In the genomic region with DNA sequence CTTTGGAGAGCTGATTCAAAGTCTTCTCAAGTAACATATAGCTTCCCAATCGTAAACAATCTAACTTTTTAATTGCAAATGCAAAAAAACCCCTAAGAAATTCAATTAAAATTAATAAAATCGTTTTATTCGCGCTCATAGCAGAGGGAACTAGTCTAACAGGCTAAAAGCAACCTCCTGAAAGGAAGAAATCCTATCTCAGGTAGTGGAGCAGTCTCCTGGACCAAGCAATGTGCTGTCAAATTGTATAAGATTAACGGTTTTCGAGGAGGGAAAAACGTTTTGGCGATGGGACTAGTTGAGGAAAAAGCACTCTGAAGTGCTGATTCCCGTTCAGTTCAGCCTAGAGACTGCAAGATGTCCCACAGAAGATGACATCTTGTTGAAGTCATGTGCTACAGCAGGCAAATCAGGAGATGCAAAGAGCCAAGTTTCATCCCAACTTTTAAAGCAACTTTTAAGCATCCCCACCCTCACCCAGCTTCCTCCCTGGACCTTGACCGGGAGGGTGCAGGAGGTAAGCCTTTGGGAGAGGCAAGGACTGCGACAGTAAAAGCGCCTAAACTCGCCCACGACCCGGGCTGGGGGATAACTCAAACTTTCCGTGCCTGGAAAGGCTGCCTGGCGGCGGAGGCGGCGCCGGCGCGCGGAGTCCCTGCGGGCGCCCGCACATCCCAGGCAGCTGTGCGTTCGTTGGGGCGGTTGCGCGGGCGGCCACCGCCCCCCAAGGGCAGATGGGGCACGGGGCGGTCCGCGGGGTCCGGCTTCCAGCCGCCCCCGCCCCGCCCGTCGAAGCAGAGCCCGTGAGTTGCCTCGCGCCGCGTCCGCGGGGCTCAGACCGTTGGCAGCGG, we compare ENCODE assay signal across 9 cellular contexts. TPM values are rescaled to one million over a fixed set of nuclear protein-coding genes. Genes with fewer than 3 reads are reported as not detected.
DNase-seq lines count a peak whose midpoint lies in the region; ATAC-seq, FAIRE-seq and TF ChIP-seq lines count a peak whose summit lies in the region.
"Had no signal": no experiment of that assay in that cellular context is flagged by ENCODE, and none has a peak within 500 bp of the region (broad histone marks: within the 10 kb centered on the region; RNA-seq: fewer than 3 reads in every experiment).

No MANE protein-coding gene starts in this region.

- no peak overlapping the region for H3K27ac ChIP-seq in GM23338 (ENCODE audit: low read depth)

- H3K27me3 Mint-ChIP-seq in GM23338 (ENCODE audit: insufficient read depth, low read depth, poor library complexity) (no peaks in the 10 kb centered on the region), glutamatergic neuron (ENCODE audit: unreplicated experiment) (no peaks in the 10 kb centered on the region)

- H3F3A ChIP-seq in GM23338 (replicated peaks; ENCODE audit: low read depth), result 0 out of 2 replicates have a peak, but pooled peaks cover 3% of the 10 kb centered on the region
- no peaks in the 10 kb centered on the region for H3F3A ChIP-seq in Loucy (ENCODE audit: low read depth)

- H2AFZ ChIP-seq in GM23338 (no peak overlapping the region; the same call in 1 of the 2 replicates), Loucy (ENCODE audit: low read length) (peak overlapping the region; percentile 76; the same call in 1 of the 2 replicates)

- H3K4me1 Mint-ChIP-seq in GM23338 (peaks cover 15% of the 10 kb centered on the region; the same call in 2 of the 3 replicates), glutamatergic neuron (ENCODE audit: low read depth, unreplicated experiment) (no peaks in the 10 kb centered on the region)

- no peak overlapping the region for H3K27ac Mint-ChIP-seq in GM23338
- H3K27ac Mint-ChIP-seq in glutamatergic neuron (ENCODE audit: unreplicated experiment), result no peak overlapping the region

- H3K27me3 ChIP-seq in GM23338 (ENCODE audit: insufficient read depth) (no peaks in the 10 kb centered on the region), Loucy (ENCODE audit: insufficient read depth, low read length, poor library complexity, severe bottlenecking) (no peaks in the 10 kb centered on the region)

- H4K20me1 ChIP-seq in GM23338 (replicated peaks; ENCODE audit: insufficient read depth), result no peaks in the 10 kb centered on the region; the same call in 1 of the 2 replicates
- H4K20me1 ChIP-seq in Loucy (ENCODE audit: insufficient read depth, low read length, poor library complexity, severe bottlenecking), result peaks cover 7% of the 10 kb centered on the region

- H3K36me3 Mint-ChIP-seq in GM23338 (ENCODE audit: low read depth) (no peaks in the 10 kb centered on the region), glutamatergic neuron (ENCODE audit: unreplicated experiment) (no peaks in the 10 kb centered on the region)

- H3K4me2 ChIP-seq in GM23338 (peak overlapping the region; percentile 76), Loucy (ENCODE audit: low read depth, low read length, poor library complexity, severe bottlenecking) (peak overlapping the region; percentile 95)

- H3K9me3 Mint-ChIP-seq in GM23338 (no peaks in the 10 kb centered on the region), glutamatergic neuron (ENCODE audit: unreplicated experiment) (no peaks in the 10 kb centered on the region)

- H3K4me1 ChIP-seq in GM23338 (ENCODE audit: insufficient read depth), result no peaks in the 10 kb centered on the region
- H3K4me1 ChIP-seq in Loucy (ENCODE audit: insufficient read depth, low read length, poor library complexity, severe bottlenecking), result peaks cover 18% of the 10 kb centered on the region

- TF ChIP-seq CTCF in GM23338 (conservative IDR thresholded peaks at IDR 0.05; ENCODE audit: low read depth in 2 of 2), result no peak
- TF ChIP-seq CTCF in Loucy (conservative IDR thresholded peaks at IDR 0.05; ENCODE audit: low read length), result no peak
- no peak for TF ChIP-seq CTCF in glutamatergic neuron (IDR thresholded peaks at IDR 0.05; ENCODE audit: partially characterized antibody, unreplicated experiment)

- DNase-seq in GM03348 (ENCODE audit: low spot score) (peak; percentile 38), GM23338 (ENCODE audit: low spot score) (peak; percentile 33), glutamatergic neuron (no peak), renal cortical epithelial cell (ENCODE audit: low read depth) (peak; percentile 8), urothelium cell line (ENCODE audit: low spot score) (no peak), DMS79 treated with DMSO at 0.1 percent for 48 hours (lab: John Stamatoyannopoulos, UW) (no peak)
- DNase-seq in activated T-helper 9 cell treated with anti-CD3 and anti-CD28 coated beads, Interleukin-2, amount 50 U/mL, for 16 hours (ENCODE audit: low read depth), result peak; percentile 31

- H3K36me3 ChIP-seq in GM23338 (ENCODE audit: insufficient read depth), result no peaks in the 10 kb centered on the region
- no peaks in the 10 kb centered on the region for H3K36me3 ChIP-seq in Loucy (ENCODE audit: insufficient read depth, low read length)

- H3K9me3 ChIP-seq in Loucy (ENCODE audit: insufficient read depth, low read depth, low read length), result no peaks in the 10 kb centered on the region

- peak overlapping the region; percentile 75 for H3K4me3 Mint-ChIP-seq in GM23338
- peak overlapping the region; percentile 82 for H3K4me3 Mint-ChIP-seq in glutamatergic neuron (ENCODE audit: unreplicated experiment)

- H3K4me3 ChIP-seq in GM23338, result peak overlapping the region; percentile 69
- H3K4me3 ChIP-seq in Loucy (ENCODE audit: low read length, poor library complexity, severe bottlenecking), result peak overlapping the region; percentile 91

- no peak for FAIRE-seq in urothelium cell line (lab: Jason Lieb, UNC)
- FAIRE-seq: TTC549 had no signal

- peak; percentile 59 for ATAC-seq in GM23338

- H3K79me2 ChIP-seq in GM23338 (replicated peaks; ENCODE audit: insufficient read depth) (peaks cover 23% of the 10 kb centered on the region), Loucy (ENCODE audit: insufficient read depth, low read length) (peaks cover 29% of the 10 kb centered on the region)

- no peaks in the 10 kb centered on the region for H3K9me2 ChIP-seq in GM23338 (ENCODE audit: insufficient read depth)
- no peaks in the 10 kb centered on the region for H3K9me2 ChIP-seq in Loucy (replicated peaks; ENCODE audit: low read depth, low read length)

- peak overlapping the region; percentile 88 for H3K9ac ChIP-seq in Loucy (ENCODE audit: low read depth, low read length, poor library complexity, severe bottlenecking)

TF ChIP-seq in GM23338, 12 proteins besides CTCF, POLR2A, EP300 and RAD21 (continues in another document):
- TF ChIP-seq STAT1 (IDR thresholded peaks at IDR 0.05; ENCODE audit: unreplicated experiment) (no peak), EZH2 (IDR thresholded peaks at IDR 0.05; ENCODE audit: low read depth, unreplicated experiment) (no peak)

RNA-seq across cellular contexts. Expression of gene MAP7D3, which starts 0.8 kb away (rescaled TPM):
- 13.0 and 14.5 TPM in 2 replicates for total RNA-seq in GM23338 (2014; rRNA removed; shearing (Covaris generic))
- polyA plus RNA-seq in GM23338 (2016; fragmentation: Nextera tagmentation; extraction: Ambion mirVana), result 31.1 and 33.4 TPM in 2 replicates
- total RNA-seq in glutamatergic neuron (ENCODE audit: unreplicated experiment), result 4.6 TPM
- 15.6 and 28.1 TPM in 2 replicates for total RNA-seq in renal cortical epithelial cell

RNA-seq across cellular contexts. Expression of gene ADGRG4, which starts 50.3 kb away (rescaled TPM):
- total RNA-seq in GM23338 (2014; rRNA removed; shearing (Covaris generic)), result not detected in 2 replicates
- polyA plus RNA-seq in GM23338 (2016; fragmentation: Nextera tagmentation; extraction: Ambion mirVana), result not detected in 2 replicates
- not detected for total RNA-seq in glutamatergic neuron (ENCODE audit: unreplicated experiment)
- total RNA-seq in renal cortical epithelial cell, result under 0.01 TPM in 1 of 2 replicates, not detected in the other

Comparison
In these comparisons a context has a peak if more than half of its experiments do, and no peak if none do; other contexts are left out.
1. DNase-seq: peak in GM03348 (single experiment), GM23338 (single experiment), activated T-helper 9 cell treated with anti-CD3 and anti-CD28 coated beads, Interleukin-2, amount 50 U/mL, for 16 hours (single experiment) and renal cortical epithelial cell (single experiment); none in glutamatergic neuron (single experiment), urothelium cell line (single experiment) and DMS79 treated with DMSO at 0.1 percent for 48 hours (single experiment).